In genomic region chr5:66144074-66144798, GRCh38 we compare ENCODE assay signal across 8 cellular contexts. TPM values are rescaled to one million over a fixed set of nuclear protein-coding genes. Genes with fewer than 3 reads are reported as not detected.
A peak's percentile ranks its signal among the peaks of the same experiment; 100 is the strongest.
DNase-seq lines count a peak whose midpoint lies in the region; ATAC-seq and TF ChIP-seq lines count a peak whose summit lies in the region.

SREK1 (plus strand) TSS chr5:66144300; CDS start chr5:66144377, 77 bp downstream.

- H3K36me3 ChIP-seq in spleen, result no peaks in the 10 kb centered on the region

- H3K4me3 ChIP-seq in AG09309 (ENCODE audit: control insufficient read depth, low read depth, low read length), result peak within 1 kb of the TSS; percentile 93
- peak within 1 kb of the TSS; percentile 57 to 89 (median 77) for H3K4me3 ChIP-seq in spleen

- no peaks in the 10 kb centered on the region for H3K27me3 ChIP-seq in spleen (replicated peaks in 1 of 7)

- ATAC-seq in GM19025 (IDR thresholded peaks at IDR 0.05; ENCODE audit: low read depth, unreplicated experiment) (peak; percentile 88), HG03280 (IDR thresholded peaks at IDR 0.05; ENCODE audit: unreplicated experiment) (peak; percentile 87)

- TF ChIP-seq CTCF in AG09309 (IDR thresholded peaks at IDR 0.05; ENCODE audit: control insufficient read depth, insufficient read depth, low read depth, low read length, missing control alignments) (no peak), spleen (IDR thresholded peaks at IDR 0.05 in 8 of 11, conservative IDR thresholded peaks at IDR 0.05 in 3 of 11) (peak in 4 of 11 experiments; percentile 10 to 43 (median 24))

- H3K9me3 ChIP-seq in spleen, result no peaks in the 10 kb centered on the region

- peak; percentile 65 for DNase-seq in AG09309 (ENCODE audit: low read depth)
- peak; percentile 91 for DNase-seq in NCI-H345 (lab: John Stamatoyannopoulos, UW)
- DNase-seq in activated CD4-positive, CD25-positive, alpha-beta regulatory T cell treated with anti-CD3 and anti-CD28 coated beads, Interleukin-2, amount 50 U/mL, for 16 hours (ENCODE audit: low read depth, low spot score), result peak; percentile 71
- DNase-seq in central memory CD4-positive, alpha-beta T cell, result peak; percentile 89
- DNase-seq in inferior parietal cortex (ENCODE audit: extremely low spot score), result peak; percentile 90
- peak; percentile 98 for DNase-seq in spleen

- TF ChIP-seq POLR2A in spleen (IDR thresholded peaks at IDR 0.05), result peak in 2 of 3 donors; percentile 29 to 73

- intact Hi-C loops in spleen (cut with DNase I; ENCODE audit: low total_unique reads), result loop anchor here (10.0 kb wide), 1 partner anchor 219 kb away; the partner anchor contains the start of gene ERBIN

- 0 to 1% (median 0%) methylated on average over 38 to 83 of the region's 83 CpGs for WGBS in spleen, 5 donors

- H3K4me1 ChIP-seq in spleen, result peaks cover 27 to 54% (median 44%) of the 10 kb centered on the region in 6 donors

- peak within 1 kb of the TSS; percentile 99 to 100 (median 100) for H3K27ac ChIP-seq in spleen

RNA-seq across cellular contexts. Expression of gene SREK1, which starts in this region (rescaled TPM):
- total RNA-seq in spleen, result 100 to 1,000 TPM in 4 of 7 donors, 10 to 100 TPM in 3; 77.6 to 170 (median 102) TPM
- polyA plus RNA-seq in spleen, result 10 to 100 TPM; 19.2 to 36.5 (median 30.2) TPM

Comparison
In these comparisons a context has a peak if more than half of its experiments do, and no peak if none do; other contexts are left out.
1. Peak in every context shown above with its lines: DNase-seq, ATAC-seq, H3K4me3 ChIP-seq and H3K27ac ChIP-seq.